In the genomic region with DNA sequence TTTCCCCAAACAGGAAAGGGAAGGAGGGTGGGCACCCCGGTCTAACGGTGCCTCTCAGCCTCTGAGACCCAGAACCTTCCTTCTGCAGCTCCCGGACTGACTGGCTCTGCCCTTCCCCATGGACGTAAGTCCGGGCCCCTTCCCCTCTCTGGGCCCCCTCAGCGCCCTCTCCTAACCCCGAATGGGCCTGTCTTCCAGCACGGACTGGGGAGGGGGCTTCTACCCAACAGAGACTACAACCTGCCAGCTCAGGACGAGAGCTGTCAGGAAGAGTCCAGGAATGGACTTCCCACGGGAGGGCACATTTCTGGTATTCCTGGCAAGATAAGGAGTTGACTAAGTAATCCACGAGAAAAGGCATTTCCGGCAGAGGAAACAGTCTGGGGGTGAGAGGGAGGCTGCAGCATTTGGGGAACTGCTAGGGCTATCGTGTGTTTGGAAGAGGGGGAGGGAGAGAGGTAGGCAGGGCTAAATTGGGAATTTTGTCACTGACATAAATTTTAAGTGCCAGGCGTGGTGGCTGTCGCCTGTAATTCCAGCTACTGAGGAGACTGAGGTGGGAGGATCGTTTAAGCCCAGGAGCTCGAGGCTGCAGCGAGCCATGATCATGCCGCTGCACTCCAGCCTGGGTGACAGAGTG, we compare ENCODE assay signal across 8 cellular contexts. TPM values are rescaled to one million over a fixed set of nuclear protein-coding genes. Genes with fewer than 3 reads are reported as not detected.
A peak's percentile ranks its signal among the peaks of the same experiment; 100 is the strongest.
DNase-seq lines count a peak whose midpoint lies in the region; ATAC-seq and TF ChIP-seq lines count a peak whose summit lies in the region.

No MANE protein-coding gene starts in this region.

- TF ChIP-seq CTCF in smooth muscle cell (IDR thresholded peaks at IDR 0.05; ENCODE audit: borderline replicate concordance, insufficient read depth, poor library complexity, severe bottlenecking): no peak

- no CpG with 5 or more reads among the region's 19 CpGs for WGBS in iPS DF 6.9 (ENCODE audit: insufficient coverage, insufficient read length)
- 6% methylated on average over 18 of the region's 19 CpGs for WGBS in smooth muscle cell (ENCODE audit: low lambda C conversion rate)

- no peaks in the 10 kb centered on the region for H3K36me3 ChIP-seq in iPS DF 6.9 (ENCODE audit: control insufficient read depth, insufficient read depth, low read length)
- H3K36me3 ChIP-seq in smooth muscle cell (ENCODE audit: low read depth): no peaks in the 10 kb centered on the region

- peak overlapping the region; percentile 82 for H2AFZ ChIP-seq in smooth muscle cell (ENCODE audit: low read depth)

- H3K9me3 Mint-ChIP-seq in activated T-helper 17 cell treated with anti-CD3 and anti-CD28 coated beads, Interleukin-2, amount 50 U/mL, for 72 hours: no peaks in the 10 kb centered on the region

- H3K4me1 ChIP-seq in iPS DF 6.9 (ENCODE audit: control insufficient read depth, insufficient read depth, low read length) (no peaks in the 10 kb centered on the region), smooth muscle cell (ENCODE audit: low read depth) (peaks cover 8% of the 10 kb centered on the region)

- no peaks in the 10 kb centered on the region for H3K27me3 Mint-ChIP-seq in activated T-helper 17 cell treated with anti-CD3 and anti-CD28 coated beads, Interleukin-2, amount 50 U/mL, for 72 hours

- H3K4me1 Mint-ChIP-seq in activated T-helper 17 cell treated with anti-CD3 and anti-CD28 coated beads, Interleukin-2, amount 50 U/mL, for 72 hours: peaks cover 11% of the 10 kb centered on the region

- H3K79me2 ChIP-seq in smooth muscle cell (ENCODE audit: low read depth): no peaks in the 10 kb centered on the region

- H3K36me3 Mint-ChIP-seq in activated T-helper 17 cell treated with anti-CD3 and anti-CD28 coated beads, Interleukin-2, amount 50 U/mL, for 72 hours (ENCODE audit: low read depth): peaks cover 16% of the 10 kb centered on the region

- H3K9ac ChIP-seq in smooth muscle cell (ENCODE audit: low read depth): peak overlapping the region; percentile 76

- H3K27ac Mint-ChIP-seq in activated T-helper 17 cell treated with anti-CD3 and anti-CD28 coated beads, Interleukin-2, amount 50 U/mL, for 72 hours: peak overlapping the region; percentile 86

- H3K4me3 ChIP-seq in iPS DF 6.9 (ENCODE audit: low read length): peak overlapping the region; percentile 69; the same call in 1 of the 2 replicates
- peak overlapping the region; percentile 80 for H3K4me3 ChIP-seq in smooth muscle cell

- H3K9me3 ChIP-seq in iPS DF 6.9 (ENCODE audit: control insufficient read depth, insufficient read depth, low read length) (no peaks in the 10 kb centered on the region), smooth muscle cell (replicated peaks; ENCODE audit: low read depth) (no peaks in the 10 kb centered on the region)

- DNase-seq in COLO668 (lab: John Stamatoyannopoulos, UW; ENCODE audit: unreplicated experiment) (peak; percentile 24), iPS DF 6.9 (ENCODE audit: low read depth, low spot score) (no peak), smooth muscle cell (lab: John Stamatoyannopoulos, UW; ENCODE audit: unreplicated experiment) (no peak), cortex of kidney (lab: John Stamatoyannopoulos, UW) (no peak), midbrain (lab: John Stamatoyannopoulos, UW) (no peak)

- no peak overlapping the region for H3K27ac ChIP-seq in iPS DF 6.9 (ENCODE audit: low read length)
- peak overlapping the region; percentile 79 for H3K27ac ChIP-seq in smooth muscle cell (ENCODE audit: low read depth)

- H3F3A ChIP-seq in smooth muscle cell (ENCODE audit: low read depth): peaks cover 13% of the 10 kb centered on the region

- H3K4me2 ChIP-seq in smooth muscle cell: peak overlapping the region; percentile 98

- ATAC-seq in HG03432 (IDR thresholded peaks at IDR 0.05; ENCODE audit: unreplicated experiment) (peak; percentile 16), HG02571 (IDR thresholded peaks at IDR 0.05; ENCODE audit: unreplicated experiment) (no peak)
- ATAC-seq in activated T-helper 17 cell treated with anti-CD3 and anti-CD28 coated beads, Interleukin-2, amount 50 U/mL, for 72 hours (replicated peaks): peak; percentile 10

- peak overlapping the region; percentile 79 for H3K4me3 Mint-ChIP-seq in activated T-helper 17 cell treated with anti-CD3 and anti-CD28 coated beads, Interleukin-2, amount 50 U/mL, for 72 hours

- H4K20me1 ChIP-seq in smooth muscle cell (ENCODE audit: low read depth): no peaks in the 10 kb centered on the region

- H3K27me3 ChIP-seq in iPS DF 6.9 (ENCODE audit: control insufficient read depth, insufficient read depth, low read length): no peaks in the 10 kb centered on the region
- H3K27me3 ChIP-seq in smooth muscle cell (ENCODE audit: low read depth): no peaks in the 10 kb centered on the region

RNA-seq across cellular contexts. Expression of gene ALDOA, which starts 12.1 kb away (rescaled TPM):
- 1,000 to 10,000 TPM; 2,200 to 3,862 TPM for total RNA-seq in activated T-helper 17 cell treated with anti-CD3 and anti-CD28 coated beads, Interleukin-2, amount 50 U/mL, for 72 hours
- 1,112 and 1,146 TPM in 2 replicates for total RNA-seq in smooth muscle cell
- polyA plus RNA-seq in smooth muscle cell: 2,844 and 2,856 TPM in 2 replicates

RNA-seq across cellular contexts. Expression of gene PPP4C, which starts 22.3 kb away (rescaled TPM):
- 100 to 1,000 TPM; 111 to 147 TPM for total RNA-seq in activated T-helper 17 cell treated with anti-CD3 and anti-CD28 coated beads, Interleukin-2, amount 50 U/mL, for 72 hours
- total RNA-seq in smooth muscle cell: 90.2 and 111 TPM in 2 replicates
- 208 and 224 TPM in 2 replicates for polyA plus RNA-seq in smooth muscle cell

RNA-seq across cellular contexts. Expression of gene TLCD3B, which starts 22.4 kb away (rescaled TPM):
- total RNA-seq in activated T-helper 17 cell treated with anti-CD3 and anti-CD28 coated beads, Interleukin-2, amount 50 U/mL, for 72 hours: 1 to 10 TPM; 1.9 to 7.4 TPM
- 0.45 TPM in 1 of 2 replicates, not detected in the other for total RNA-seq in smooth muscle cell
- 0.48 and 1.3 TPM in 2 replicates for polyA plus RNA-seq in smooth muscle cell

RNA-seq across cellular contexts. Expression of gene C16orf92, which starts 30.5 kb away (rescaled TPM):
- not detected for total RNA-seq in activated T-helper 17 cell treated with anti-CD3 and anti-CD28 coated beads, Interleukin-2, amount 50 U/mL, for 72 hours
- not detected in 2 replicates for total RNA-seq in smooth muscle cell
- not detected in 2 replicates for polyA plus RNA-seq in smooth muscle cell

RNA-seq across cellular contexts. Expression of gene TBX6, which starts 38.2 kb away (rescaled TPM):
- total RNA-seq in activated T-helper 17 cell treated with anti-CD3 and anti-CD28 coated beads, Interleukin-2, amount 50 U/mL, for 72 hours: 1 to 10 TPM; 1.1 to 3.7 TPM
- total RNA-seq in smooth muscle cell: 0.13 and 2.0 TPM in 2 replicates
- polyA plus RNA-seq in smooth muscle cell: 0.50 and 1.6 TPM in 2 replicates
